ENCODE assay signal across 26 cellular contexts in genomic region chr5:118531276-118531675, GRCh38.
"Had no signal": no experiment of that assay in that cellular context is flagged by ENCODE, and none has a peak within 500 bp of the region (broad histone marks: within the 10 kb centered on the region; RNA-seq: fewer than 3 reads in every experiment).

No MANE protein-coding gene starts in this region.

- ATAC-seq: activated T-helper 17 cell treated with anti-CD3 and anti-CD28 coated beads, Interleukin-2, amount 50 U/mL, for 72 hours; Panc1; Right ventricle myocardium inferior; WTC11 had no signal

- H3K9me3 Mint-ChIP-seq: activated CD4-positive, alpha-beta memory T cell treated with anti-CD3 and anti-CD28 coated beads for 36 hours; activated CD4-positive, alpha-beta T cell treated with anti-CD3 and anti-CD28 coated beads, Interleukin-2, amount 10 ng/mL, durations not matched to agents 7 days and 5 days; activated naive CD4-positive, alpha-beta T cell treated with anti-CD3 and anti-CD28 coated beads for 36 hours; T-helper 1 cell treated with Interleukin-12 subunit alpha and Interleukin-12 subunit beta and Interleukin-4 antibody, amounts not matched to agents 30 μg/mL and 1 μg/mL, for 36 hours; WTC11 had no signal

- H3K27ac ChIP-seq: brain microvascular endothelial cell, cardiac muscle cell had no signal

- H3K36me3 ChIP-seq: brain microvascular endothelial cell, cardiac muscle cell had no signal

- H3K27me3 Mint-ChIP-seq: activated CD4-positive, alpha-beta memory T cell treated with anti-CD3 and anti-CD28 coated beads for 36 hours; activated CD4-positive, alpha-beta T cell treated with anti-CD3 and anti-CD28 coated beads, Interleukin-2, amount 10 ng/mL, durations not matched to agents 7 days and 5 days; activated naive CD8-positive, alpha-beta T cell treated with anti-CD3 and anti-CD28 coated beads for 36 hours; activated T-helper 17 cell treated with anti-CD3 and anti-CD28 coated beads, Interleukin-2, amount 50 U/mL, for 72 hours had no signal

- DNase-seq: activated CD4-positive, alpha-beta memory T cell treated with anti-CD3 and anti-CD28 coated beads for 36 hours; activated CD4-positive, alpha-beta T cell treated with anti-CD3 and anti-CD28 coated beads, Interleukin-2, amount 10 ng/mL, durations not matched to agents 7 days and 5 days; activated CD4-positive, CD25-positive, alpha-beta regulatory T cell treated with anti-CD3 and anti-CD28 coated beads, Interleukin-2, amount 50 U/mL, for 72 hours; activated gamma-delta T cell; activated naive CD4-positive, alpha-beta T cell treated with anti-CD3 and anti-CD28 coated beads for 36 hours; activated naive CD8-positive, alpha-beta T cell treated with anti-CD3 and anti-CD28 coated beads for 36 hours; activated T-cell treated with anti-CD3 and anti-CD28 coated beads for 4 hours; activated T-cell treated with anti-CD3 and anti-CD28 coated beads, Interleukin-2, amount 50 U/mL, for 48 hours; brain microvascular endothelial cell; Kasumi-1; NCI-H1048; NCI-H1417 treated with DMSO at 0.1 percent for 48 hours; NCI-H1694; NCI-H2029; NCI-H2107; NCI-H510A treated with DMSO at 0.1 percent for 48 hours; NCI-H69; NK-92 treated with Interleukin-12 subunit alpha and Interleukin-12 subunit beta, amount 100 ng/mL, for 24 hours; OCI-M1; RPMI8226 had no signal

- H3K4me1 Mint-ChIP-seq: activated CD4-positive, alpha-beta T cell treated with anti-CD3 and anti-CD28 coated beads, Interleukin-2, amount 10 ng/mL, durations not matched to agents 7 days and 5 days; activated naive CD8-positive, alpha-beta T cell treated with anti-CD3 and anti-CD28 coated beads for 36 hours; activated T-helper 17 cell treated with anti-CD3 and anti-CD28 coated beads, Interleukin-2, amount 50 U/mL, for 72 hours had no signal

- H3K27ac Mint-ChIP-seq: activated CD4-positive, alpha-beta memory T cell treated with anti-CD3 and anti-CD28 coated beads for 36 hours; activated CD4-positive, alpha-beta T cell treated with anti-CD3 and anti-CD28 coated beads, Interleukin-2, amount 10 ng/mL, durations not matched to agents 7 days and 5 days; activated naive CD4-positive, alpha-beta T cell treated with anti-CD3 and anti-CD28 coated beads for 36 hours; activated naive CD8-positive, alpha-beta T cell treated with anti-CD3 and anti-CD28 coated beads for 36 hours; activated T-helper 17 cell treated with anti-CD3 and anti-CD28 coated beads, Interleukin-2, amount 50 U/mL, for 72 hours; T-helper 1 cell treated with Interleukin-12 subunit alpha and Interleukin-12 subunit beta and Interleukin-4 antibody, amounts not matched to agents 30 μg/mL and 1 μg/mL, for 36 hours; WTC11 had no signal

- H3K36me3 Mint-ChIP-seq: activated CD4-positive, alpha-beta memory T cell treated with anti-CD3 and anti-CD28 coated beads for 36 hours; activated naive CD8-positive, alpha-beta T cell treated with anti-CD3 and anti-CD28 coated beads for 36 hours; WTC11 had no signal

- H3K4me3 ChIP-seq: cardiac muscle cell had no signal

- H3K4me3 Mint-ChIP-seq: activated CD4-positive, alpha-beta memory T cell treated with anti-CD3 and anti-CD28 coated beads for 36 hours; activated CD4-positive, alpha-beta T cell treated with anti-CD3 and anti-CD28 coated beads, Interleukin-2, amount 10 ng/mL, durations not matched to agents 7 days and 5 days; activated naive CD4-positive, alpha-beta T cell treated with anti-CD3 and anti-CD28 coated beads for 36 hours; activated naive CD8-positive, alpha-beta T cell treated with anti-CD3 and anti-CD28 coated beads for 36 hours; activated T-helper 17 cell treated with anti-CD3 and anti-CD28 coated beads, Interleukin-2, amount 50 U/mL, for 72 hours; T-helper 1 cell treated with Interleukin-12 subunit alpha and Interleukin-12 subunit beta and Interleukin-4 antibody, amounts not matched to agents 30 μg/mL and 1 μg/mL, for 36 hours; WTC11 had no signal

- H3K27me3 ChIP-seq: brain microvascular endothelial cell, cardiac muscle cell had no signal
